ENCODE assay signal across 10 cellular contexts in the genomic region with DNA sequence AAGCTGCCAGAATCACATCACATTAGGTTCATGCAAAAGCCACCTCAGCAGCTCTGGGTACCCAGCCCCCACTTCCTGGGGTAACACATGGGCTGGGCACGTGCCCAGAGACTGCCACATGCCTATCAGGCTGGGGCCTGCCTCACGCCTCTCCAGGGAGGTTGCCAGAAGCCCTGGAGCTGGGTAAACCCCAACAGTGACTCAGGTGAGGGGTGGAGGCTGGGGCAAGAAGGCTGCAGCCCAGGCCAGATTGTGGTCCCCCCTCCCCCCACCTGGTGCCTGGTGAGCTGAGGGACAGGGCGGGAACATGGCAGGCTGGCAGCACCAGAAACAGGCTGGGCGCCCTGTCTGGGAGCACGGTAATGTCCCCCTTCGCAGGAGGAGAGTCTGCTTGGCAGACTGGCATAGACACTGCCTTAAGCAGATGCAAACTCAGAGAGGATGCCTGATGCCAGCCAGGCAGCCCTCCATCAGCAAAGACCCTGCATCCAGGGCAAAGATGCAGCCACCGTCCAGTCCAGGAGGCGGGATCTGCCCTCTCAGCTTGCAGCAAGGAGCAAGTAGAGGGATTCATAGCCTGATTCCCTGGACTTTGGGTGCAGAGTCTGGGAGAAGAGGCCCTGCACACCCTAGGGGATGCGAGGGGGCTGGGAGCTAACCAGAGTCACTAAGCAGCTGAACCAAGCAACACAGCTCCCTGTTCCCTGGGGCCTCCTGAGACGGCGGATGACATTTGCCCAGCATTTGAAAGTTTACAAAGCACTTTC.
A peak's percentile ranks its signal among the peaks of the same experiment; 100 is the strongest.
DNase-seq lines count a peak whose midpoint lies in the region; ATAC-seq, FAIRE-seq and TF ChIP-seq lines count a peak whose summit lies in the region.
"Had no signal": no experiment of that assay in that cellular context is flagged by ENCODE, and none has a peak within 500 bp of the region (broad histone marks: within the 10 kb centered on the region; RNA-seq: fewer than 3 reads in every experiment).

No MANE protein-coding gene starts in this region.

- FAIRE-seq in D721Med (lab: Jason Lieb, UNC): no peak

- no peak for ATAC-seq in GM21390 (IDR thresholded peaks at IDR 0.05; ENCODE audit: unreplicated experiment)
- ATAC-seq: HCT116 had no signal

- no peak for TF ChIP-seq CTCF in D721Med (IDR thresholded peaks at IDR 0.05; ENCODE audit: insufficient read depth, missing control alignments)

- peak; percentile 4 for DNase-seq in D721Med (ENCODE audit: insufficient read length, low spot score)
- peak; percentile 28 for DNase-seq in NCI-H1105 (lab: John Stamatoyannopoulos, UW)
- peak; percentile 20 for DNase-seq in activated CD8-positive, alpha-beta memory T cell treated with anti-CD3 and anti-CD28 coated beads, Interleukin-2, amount 50 U/mL, for 4 hours
- DNase-seq in kidney tubule cell (ENCODE audit: low spot score): peak; percentile 87
- DNase-seq in NCI-H510A (lab: John Stamatoyannopoulos, UW): no peak
- no peak for DNase-seq in NCI-H2107 treated with DMSO at 0.1 percent for 48 hours (lab: John Stamatoyannopoulos, UW; ENCODE audit: unreplicated experiment)
- no peak for DNase-seq in NCI-H510A treated with DMSO at 0.1 percent for 48 hours (lab: John Stamatoyannopoulos, UW)
- DNase-seq: NCI-H187 had no signal

Comparison
In these comparisons a context has a peak if more than half of its experiments do, and no peak if none do; other contexts are left out.
1. DNase-seq: peak in D721Med (single experiment), NCI-H1105 (single experiment), activated CD8-positive, alpha-beta memory T cell treated with anti-CD3 and anti-CD28 coated beads, Interleukin-2, amount 50 U/mL, for 4 hours (single experiment) and kidney tubule cell (single experiment); none in NCI-H510A (single experiment), NCI-H2107 treated with DMSO at 0.1 percent for 48 hours (single experiment) and NCI-H510A treated with DMSO at 0.1 percent for 48 hours (single experiment).